15 cellular contexts compared by ENCODE assay signal in the genomic region with DNA sequence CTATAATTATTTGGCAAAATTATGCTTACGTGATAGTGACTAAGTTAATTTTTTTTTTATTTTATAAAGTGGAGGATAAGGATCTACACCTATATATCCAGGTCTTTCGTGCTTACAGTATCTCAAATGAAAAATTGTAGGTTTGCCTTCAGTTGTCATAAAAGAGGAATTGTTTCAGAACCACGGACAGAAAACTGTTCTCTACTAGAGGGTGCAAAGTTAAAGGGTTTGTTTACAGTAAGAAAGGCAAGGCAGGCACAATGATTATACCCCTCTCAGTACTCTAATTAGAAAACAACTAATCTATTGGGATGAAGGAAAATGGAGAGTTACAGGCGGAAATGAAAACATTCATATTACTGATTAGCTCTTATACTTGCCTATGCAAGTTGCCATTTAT. TPM values are rescaled to one million over a fixed set of nuclear protein-coding genes. Genes with fewer than 3 reads are reported as not detected.
DNase-seq lines count a peak whose midpoint lies in the region; ATAC-seq and TF ChIP-seq lines count a peak whose summit lies in the region.
"Had no signal": no experiment of that assay in that cellular context is flagged by ENCODE, and none has a peak within 500 bp of the region (broad histone marks: within the 10 kb centered on the region; RNA-seq: fewer than 3 reads in every experiment).

No MANE protein-coding gene starts in this region.

- H3K27ac Mint-ChIP-seq in Caco-2 (ENCODE audit: unreplicated experiment), result no peak overlapping the region
- H3K27ac Mint-ChIP-seq: stimulated activated naive CD8-positive, alpha-beta T cell treated with anti-CD3 and anti-CD28 coated beads, Interleukin-15, Interleukin-2, amounts not matched to agents 100 ng/mL and 50 ng/mL, for 24 hours; T-helper 17 cell had no signal

- WGBS in tibial nerve, 2 donors, result 57 to 62% methylated on average over 4 of the region's 4 CpGs

- H3K27ac ChIP-seq in HUES6 (ENCODE audit: low read depth, low read length) (no peak overlapping the region), WERI-Rb-1 (no peak overlapping the region), tibial nerve (no peak overlapping the region)
- H3K27ac ChIP-seq: heart right ventricle, psoas muscle had no signal

- no peak for DNase-seq in Caco-2
- no peak for DNase-seq in WERI-Rb-1
- peak; percentile 44 for DNase-seq in left kidney (ENCODE audit: low read depth, low spot score)
- DNase-seq in tibial nerve (ENCODE audit: low spot score in 2 of 2), result no peak
- DNase-seq in activated CD4-positive, CD25-positive, alpha-beta regulatory T cell (lab: John Stamatoyannopoulos, UW), result no peak
- no peak for DNase-seq in glomerular visceral epithelial cell (ENCODE audit: extremely low spot score)
- DNase-seq: activated CD8-positive, alpha-beta memory T cell treated with anti-CD3 and anti-CD28 coated beads for 24 hours; heart right ventricle; NCI-H1694; psoas muscle; stimulated activated CD4-positive, alpha-beta T cell treated with anti-CD3 and anti-CD28 coated beads, Interleukin-2, amount 100 ng/mL, for 48 hours; T-helper 17 cell had no signal

- no peaks in the 10 kb centered on the region for H3K9me3 Mint-ChIP-seq in Caco-2 (ENCODE audit: unreplicated experiment)
- H3K9me3 Mint-ChIP-seq: stimulated activated naive CD8-positive, alpha-beta T cell treated with anti-CD3 and anti-CD28 coated beads, Interleukin-15, Interleukin-2, amounts not matched to agents 100 ng/mL and 50 ng/mL, for 24 hours had no signal

- H3K9me3 ChIP-seq in Caco-2 (no peaks in the 10 kb centered on the region), HUES6 (ENCODE audit: control insufficient read depth, insufficient read depth, low read depth, low read length) (no peaks in the 10 kb centered on the region), WERI-Rb-1 (ENCODE audit: severe bottlenecking) (no peaks in the 10 kb centered on the region), tibial nerve (no peaks in the 10 kb centered on the region)
- H3K9me3 ChIP-seq: heart right ventricle, psoas muscle had no signal

- TF ChIP-seq CTCF in Caco-2 (IDR thresholded peaks at IDR 0.05; ENCODE audit: insufficient read depth in 1 of 2, low read depth in 1 of 2, low read length in 1 of 2, severe bottlenecking in 1 of 2, unreplicated experiment in 1 of 2) (no peak), WERI-Rb-1 (IDR thresholded peaks at IDR 0.05; ENCODE audit: low read depth, low read length) (no peak), tibial nerve (IDR thresholded peaks at IDR 0.05) (no peak)

- H3K27me3 Mint-ChIP-seq in Caco-2 (ENCODE audit: insufficient read depth, unreplicated experiment), result no peaks in the 10 kb centered on the region

- H3K36me3 ChIP-seq in Caco-2 (ENCODE audit: control insufficient read depth, insufficient read depth, low read length), result no peaks in the 10 kb centered on the region
- H3K36me3 ChIP-seq in HUES6 (ENCODE audit: control insufficient read depth, insufficient read depth, low read length), result no peaks in the 10 kb centered on the region
- H3K36me3 ChIP-seq in WERI-Rb-1, result no peaks in the 10 kb centered on the region
- H3K36me3 ChIP-seq in tibial nerve, result no peaks in the 10 kb centered on the region
- H3K36me3 ChIP-seq: heart right ventricle had no signal

- H3K4me3 Mint-ChIP-seq in Caco-2 (ENCODE audit: unreplicated experiment), result peak overlapping the region; percentile 87
- H3K4me3 Mint-ChIP-seq: stimulated activated naive CD8-positive, alpha-beta T cell treated with anti-CD3 and anti-CD28 coated beads, Interleukin-15, Interleukin-2, amounts not matched to agents 100 ng/mL and 50 ng/mL, for 24 hours had no signal

- H3K4me3 ChIP-seq in Caco-2 (ENCODE audit: low read depth, low read length) (no peak overlapping the region), HUES6 (ENCODE audit: low read depth, low read length) (peak overlapping the region; percentile 93), WERI-Rb-1 (ENCODE audit: low read depth, low read length) (peak overlapping the region; percentile 96), tibial nerve (no peak overlapping the region)
- H3K4me3 ChIP-seq: psoas muscle had no signal

- H3K4me1 ChIP-seq in Caco-2, result no peaks in the 10 kb centered on the region; the same call in 1 of the 2 replicates
- peaks cover 5% of the 10 kb centered on the region for H3K4me1 ChIP-seq in HUES6 (ENCODE audit: control insufficient read depth, insufficient read depth, low read length)
- H3K4me1 ChIP-seq in tibial nerve, result peaks cover 0 to 13% (median 3%) of the 10 kb centered on the region in 4 donors
- H3K4me1 ChIP-seq: psoas muscle had no signal

- CTCF ChIA-PET in Caco-2 (lab: Charles Lee), result no interaction called here

- no peaks in the 10 kb centered on the region for H3K36me3 Mint-ChIP-seq in Caco-2 (ENCODE audit: insufficient read depth, unreplicated experiment)

- no peak for TF ChIP-seq POLR2A in tibial nerve (IDR thresholded peaks at IDR 0.05)

- BruUV-seq in Caco-2 (replicated peaks; lab: Mats Ljungman, UMichigan), result no TSS peak

- H3K4me1 Mint-ChIP-seq in Caco-2 (ENCODE audit: low read depth, unreplicated experiment), result no peaks in the 10 kb centered on the region

- POLR2A ChIA-PET in Caco-2 (lab: Charles Lee), result no interaction called here

- no peak overlapping the region for H3K9ac ChIP-seq in HUES6 (ENCODE audit: low read length)

- H3K27me3 ChIP-seq in Caco-2 (replicated peaks; ENCODE audit: control insufficient read depth, insufficient read depth, low read length) (no peaks in the 10 kb centered on the region), HUES6 (ENCODE audit: control insufficient read depth, insufficient read depth, low read length) (peaks cover 6% of the 10 kb centered on the region; the same call in 1 of the 2 replicates), WERI-Rb-1 (ENCODE audit: insufficient read depth, low read depth, severe bottlenecking) (no peaks in the 10 kb centered on the region), tibial nerve (peaks cover 0 to 22% of the 10 kb centered on the region in 2 donors)

- ATAC-seq in HG02623 (IDR thresholded peaks at IDR 0.05; ENCODE audit: unreplicated experiment), result no peak
- ATAC-seq: psoas muscle, T-helper 17 cell had no signal

- intact Hi-C loops in Caco-2 (cut with micrococcal nuclease; ENCODE audit: unreplicated experiment), result loop anchor here (5.0 to 10.0 kb wide), 2 partner anchors 111 to 184 kb away; no protein-coding TSS in a partner anchor

- no peak for TF ChIP-seq EP300 in tibial nerve (IDR thresholded peaks at IDR 0.05)

RNA-seq across cellular contexts. Expression of gene PCLO, which starts 1.5 kb away (rescaled TPM):
- total RNA-seq in Caco-2 (2022) (3.8 and 4.1 TPM in 2 replicates), tibial nerve (under 1 TPM; under 0.01 to 0.78 (median 0.52) TPM)

Comparison
In these comparisons a context has a peak if more than half of its experiments do, and no peak if none do; other contexts are left out.
1. H3K4me3 ChIP-seq: peak in HUES6 (single experiment) and WERI-Rb-1 (single experiment); none in Caco-2 (single experiment) and tibial nerve (0 of 4).